ENCODE assay signal across 8 cellular contexts in the genomic region with DNA sequence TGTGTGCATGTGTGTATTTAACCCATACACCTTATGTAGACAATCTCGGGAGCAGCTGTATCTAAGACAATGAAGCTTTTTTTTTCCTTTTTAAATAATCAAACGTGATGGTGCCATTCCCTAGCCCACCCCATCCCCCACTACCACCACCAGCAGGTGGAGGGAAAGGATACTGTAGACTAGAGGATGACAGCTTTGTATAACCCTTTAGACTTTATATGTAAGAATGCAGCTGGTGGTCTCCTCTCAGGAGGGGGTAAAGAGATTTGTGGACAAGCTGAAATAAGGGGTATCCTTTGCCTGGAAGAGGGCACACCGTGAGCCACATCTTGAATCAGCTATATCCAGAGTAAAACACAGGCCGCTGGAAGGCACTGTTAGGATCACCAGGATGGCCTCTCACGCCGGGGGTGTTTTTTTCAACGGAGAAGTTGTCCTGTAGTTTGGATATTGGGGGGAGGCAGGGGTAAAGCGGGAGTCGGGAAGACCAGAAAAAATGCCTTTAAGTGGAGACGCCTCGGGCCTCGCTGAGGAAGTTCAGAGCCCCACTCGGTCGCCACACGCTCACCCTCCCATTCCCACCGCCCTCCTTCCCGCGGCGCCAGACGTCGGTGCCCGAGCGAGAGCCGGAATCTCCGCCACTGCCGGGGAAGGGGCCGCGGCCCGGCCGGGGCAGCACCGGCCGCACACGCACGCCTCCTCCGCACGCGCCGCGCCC. TPM values are rescaled to one million over a fixed set of nuclear protein-coding genes. Genes with fewer than 3 reads are reported as not detected.
A peak's percentile ranks its signal among the peaks of the same experiment; 100 is the strongest.
DNase-seq lines count a peak whose midpoint lies in the region; FAIRE-seq and TF ChIP-seq lines count a peak whose summit lies in the region.

No MANE protein-coding gene starts in this region.

- peaks cover 83% of the 10 kb centered on the region for H3K36me3 Mint-ChIP-seq in activated T-cell treated with anti-CD3 and anti-CD28 coated beads, Interleukin-2, amount 50 U/mL, for 24 hours (ENCODE audit: low read depth)

- H3K4me1 Mint-ChIP-seq in activated T-cell treated with anti-CD3 and anti-CD28 coated beads, Interleukin-2, amount 50 U/mL, for 24 hours (ENCODE audit: low read depth) = peaks cover 64% of the 10 kb centered on the region

- peak overlapping the region; percentile 94 for H3K27ac Mint-ChIP-seq in activated T-cell treated with anti-CD3 and anti-CD28 coated beads, Interleukin-2, amount 50 U/mL, for 24 hours

- no peak for TF ChIP-seq CTCF in bronchial epithelial cell (IDR thresholded peaks at IDR 0.05; ENCODE audit: insufficient read depth, low read length, severe bottlenecking)
- no peak for TF ChIP-seq CTCF in transverse colon (IDR thresholded peaks at IDR 0.05)

- no peak for TF ChIP-seq EP300 in transverse colon (IDR thresholded peaks at IDR 0.05; ENCODE audit: low read depth)

- H3K9me3 ChIP-seq in mesodermal cell (ENCODE audit: control insufficient read depth, low read length) (peaks cover 7% of the 10 kb centered on the region), transverse colon (no peaks in the 10 kb centered on the region)

- no peak for TF ChIP-seq POLR2A in transverse colon (IDR thresholded peaks at IDR 0.05)

- no peak for DNase-seq in activated T-cell treated with anti-CD3 and anti-CD28 coated beads, Interleukin-2, amount 50 U/mL, for 24 hours
- DNase-seq in activated T-cell treated with anti-CD3 and anti-CD28 coated beads for 4 hours = no peak
- DNase-seq in NCI-H82 treated with DMSO at 0.1 percent for 48 hours (lab: John Stamatoyannopoulos, UW; ENCODE audit: unreplicated experiment) = peak; percentile 22
- DNase-seq in bronchial epithelial cell (ENCODE audit: low read depth) = no peak
- DNase-seq in transverse colon = peak; percentile 25
- no peak for DNase-seq in mesenteric fat pad (ENCODE audit: low spot score)
- no peak for DNase-seq in GM03348 (ENCODE audit: low spot score)

- 0 to 1% methylated on average over 19 to 27 of the region's 39 CpGs for WGBS in mesodermal cell (ENCODE audit: insufficient coverage in 2 of 2), 2 experiments
- 0% methylated on average over 2 to 24 of the region's 39 CpGs for WGBS in transverse colon (ENCODE audit: low coverage in 1 of 2), 2 donors

- intact Hi-C loops in transverse colon (cut with DNase I; ENCODE audit: low total_unique reads) = no loop called here

- peaks cover 3% of the 10 kb centered on the region for H3K36me3 ChIP-seq in bronchial epithelial cell (ENCODE audit: control insufficient read depth, insufficient read depth, low read length)
- H3K36me3 ChIP-seq in mesodermal cell (ENCODE audit: control insufficient read depth, insufficient read depth, low read length) = peaks cover 25% of the 10 kb centered on the region
- no peaks in the 10 kb centered on the region for H3K36me3 ChIP-seq in transverse colon

- peaks cover 2% of the 10 kb centered on the region for H3K9me3 Mint-ChIP-seq in activated T-cell treated with anti-CD3 and anti-CD28 coated beads, Interleukin-2, amount 50 U/mL, for 24 hours

- H3K27ac ChIP-seq in mesodermal cell (ENCODE audit: low read depth, low read length, severe bottlenecking) (peak overlapping the region; percentile 65), transverse colon (peak overlapping the region; percentile 98 to 100 (median 99))

- H3K4me1 ChIP-seq in mesodermal cell (ENCODE audit: control insufficient read depth, insufficient read depth, low read length, poor library complexity, severe bottlenecking) (peaks cover 6% of the 10 kb centered on the region), transverse colon (peaks cover 13 to 60% (median 42%) of the 10 kb centered on the region in 4 donors)

- peak overlapping the region; percentile 95 for H3K4me3 Mint-ChIP-seq in activated T-cell treated with anti-CD3 and anti-CD28 coated beads, Interleukin-2, amount 50 U/mL, for 24 hours

- in situ Hi-C loops in transverse colon (cut with MboI; ENCODE audit: low pct_ligation_motif_present in 1 of 4, low pct_unique_long_range_greater_than_20kb in 1 of 4, low sequenced_read_pairs in 3 of 4) = no loop called here

- no peaks in the 10 kb centered on the region for H3K27me3 Mint-ChIP-seq in activated T-cell treated with anti-CD3 and anti-CD28 coated beads, Interleukin-2, amount 50 U/mL, for 24 hours

- H3K4me3 ChIP-seq in bronchial epithelial cell (ENCODE audit: low read depth, low read length) (peak overlapping the region; percentile 89), mesodermal cell (ENCODE audit: extremely low read depth, insufficient read depth, low read length, poor library complexity, severe bottlenecking) (peak overlapping the region; percentile 71), transverse colon (peak overlapping the region; percentile 73 to 99 (median 91))

- FAIRE-seq in bronchial epithelial cell (lab: Jason Lieb, UNC) = no peak

- H3K27me3 ChIP-seq in bronchial epithelial cell (ENCODE audit: control insufficient read depth, insufficient read depth, low read length) = no peaks in the 10 kb centered on the region
- H3K27me3 ChIP-seq in transverse colon = no peaks in the 10 kb centered on the region

RNA-seq across cellular contexts. Expression of a gene that starts 1.0 kb away (rescaled TPM):
- 39.5 and 51.7 TPM in 2 replicates for total RNA-seq in bronchial epithelial cell
- 33.3 TPM for polyA plus RNA-seq in mesodermal cell (2013, experiment 1 of 2)
- 47.0 TPM for polyA plus RNA-seq in mesodermal cell (2013, experiment 2 of 2)
- total RNA-seq in transverse colon = 10 to 100 TPM; 13.8 to 29.7 (median 22.7) TPM
- total RNA-seq in mesenteric fat pad = 64.3 TPM

Comparison
In these comparisons a context has a peak if more than half of its experiments do, and no peak if none do; other contexts are left out.
1. DNase-seq: peak in NCI-H82 treated with DMSO at 0.1 percent for 48 hours (single experiment) and transverse colon (single experiment); none in activated T-cell treated with anti-CD3 and anti-CD28 coated beads, Interleukin-2, amount 50 U/mL, for 24 hours (single experiment), activated T-cell treated with anti-CD3 and anti-CD28 coated beads for 4 hours (single experiment), bronchial epithelial cell (single experiment), mesenteric fat pad (single experiment) and GM03348 (single experiment).
2. Peak in every context shown above with its lines, with median percentiles within 50 percentile points of each other: H3K4me3 ChIP-seq.